Comparison of ENCODE assay signal across 29 cellular contexts in the genomic region with DNA sequence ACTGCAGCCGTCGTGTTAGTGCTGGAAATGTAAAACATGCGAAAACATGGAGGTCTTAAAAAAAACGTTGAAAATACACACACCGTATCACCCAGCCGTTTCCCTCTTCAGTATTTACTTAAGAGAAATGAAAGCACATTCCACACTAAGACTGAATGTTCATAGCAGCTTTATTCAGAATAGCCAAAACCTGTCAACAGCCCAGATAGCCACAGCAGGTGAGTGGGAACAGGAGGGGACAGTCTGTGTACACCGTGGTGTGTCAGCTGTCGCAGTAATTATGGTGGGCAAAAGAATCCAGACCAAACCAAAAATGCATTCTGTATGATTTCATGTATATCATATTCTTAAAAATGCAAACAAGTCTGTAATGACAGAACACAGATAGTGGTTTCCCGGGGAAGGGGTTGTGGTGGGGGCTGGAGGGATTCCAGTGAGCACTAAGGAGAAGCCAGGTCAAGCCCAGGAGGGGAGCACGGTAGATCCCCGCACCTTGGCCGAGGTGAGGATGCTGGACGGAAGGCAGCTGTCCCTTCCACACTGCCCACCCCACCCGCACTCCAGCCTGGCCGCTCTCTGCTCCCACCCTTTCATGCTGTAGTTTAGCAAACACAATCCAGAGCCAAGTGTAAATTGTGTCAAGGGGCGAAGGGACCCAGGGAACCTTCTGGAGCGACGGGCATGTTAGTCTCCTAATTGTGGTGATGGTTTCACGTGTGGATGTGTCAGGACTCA.
"Had no signal": no experiment of that assay in that cellular context is flagged by ENCODE, and none has a peak within 500 bp of the region (broad histone marks: within the 10 kb centered on the region; RNA-seq: fewer than 3 reads in every experiment).

No MANE protein-coding gene starts in this region.

- H3K27ac ChIP-seq: ascending aorta, Peyer's patch, RWPE1, VCaP had no signal

- H3K9me3 ChIP-seq: ascending aorta, Peyer's patch had no signal

- H3K4me1 ChIP-seq: ascending aorta, Peyer's patch had no signal

- H3K27me3 ChIP-seq: ascending aorta, Peyer's patch had no signal

- H3K4me3 ChIP-seq: ascending aorta, Peyer's patch had no signal

- ATAC-seq: activated naive CD4-positive, alpha-beta T cell treated with anti-CD3 and anti-CD28 coated beads, Interleukin-2, amount 50 U/mL, for 72 hours; activated naive CD8-positive, alpha-beta T cell treated with anti-CD3 and anti-CD28 coated beads, Interleukin-2, amount 50 U/mL, for 24 hours; activated T-cell treated with anti-CD3 and anti-CD28 coated beads, Interleukin-2, amount 50 U/mL, for 4 hours had no signal

- DNase-seq: activated CD4-positive, alpha-beta memory T cell treated with anti-CD3 and anti-CD28 coated beads for 36 hours; activated CD4-positive, alpha-beta T cell treated with anti-CD3 and anti-CD28 coated beads, Interleukin-2, amount 10 ng/mL, durations not matched to agents 7 days and 5 days; activated CD4-positive, CD25-positive, alpha-beta regulatory T cell; activated CD8-positive, alpha-beta memory T cell treated with anti-CD3 and anti-CD28 coated beads for 24 hours; activated effector memory CD4-positive, alpha-beta T cell treated with anti-CD3 and anti-CD28 coated beads, Interleukin-2, amount 50 U/mL, for 16 hours; activated naive CD4-positive, alpha-beta T cell treated with Interleukin-2 at 50 U/mL for 16 hours; activated naive CD8-positive, alpha-beta T cell treated with anti-CD3 and anti-CD28 coated beads, Interleukin-2, amount 50 U/mL, for 24 hours; activated T-cell treated with anti-CD3 and anti-CD28 coated beads, Interleukin-2, amount 50 U/mL, for 4 hours; amniotic stem cell; Kasumi-1; KBM-7; NCI-H1048; NCI-H1417; NCI-H1694; NCI-H2029; NCI-H2107; NCI-H2171 treated with DMSO at 0.1 percent for 48 hours; NCI-H226; NCI-H526; NCI-H774; NK-92 treated with Interleukin-12 subunit alpha and Interleukin-12 subunit beta, amount 100 ng/mL, for 24 hours; OCI-M1; SHP77; T-helper 9 cell had no signal
